Comparison of ENCODE assay signal across 29 cellular contexts in genomic region chr7:102047167-102047566, GRCh38.
"Had no signal": no experiment of that assay in that cellular context is flagged by ENCODE, and none has a peak within 500 bp of the region (broad histone marks: within the 10 kb centered on the region; RNA-seq: fewer than 3 reads in every experiment).

No MANE protein-coding gene starts in this region.

- H3K4me3 ChIP-seq: colonic mucosa, esophagus muscularis mucosa, gastroesophageal sphincter, heart left ventricle, lower lobe of right lung, prostate gland, thoracic aorta, tibial nerve, upper lobe of left lung, uterus had no signal

- H3K27me3 Mint-ChIP-seq: dendritic cell treated with granulocyte-macrophage colony-stimulating factor and Interleukin-4, amounts not matched to agents 40 ng/mL and 50 ng/mL, for 4 days; naive thymus-derived CD8-positive, alpha-beta T cell; stimulated activated naive B cell treated with anti-CD40 and anti-IgM and Interleukin-4, amounts not matched to agents 10 μg/mL and 1 μg/mL and 100 μg/mL, for 72 hours; stimulated activated naive CD8-positive, alpha-beta T cell treated with anti-CD3 and anti-CD28 coated beads, Interleukin-15, Interleukin-2, amounts not matched to agents 100 ng/mL and 50 ng/mL, for 24 hours had no signal

- H3K9me3 ChIP-seq: colonic mucosa, esophagus muscularis mucosa, gastroesophageal sphincter, heart left ventricle, lower lobe of right lung, prostate gland, thoracic aorta, tibial nerve, upper lobe of left lung, uterus had no signal

- H3K27ac Mint-ChIP-seq: immature natural killer cell; naive thymus-derived CD8-positive, alpha-beta T cell; nephron progenitor cell; stimulated activated naive B cell treated with anti-CD40 and anti-IgM and Interleukin-4, amounts not matched to agents 10 μg/mL and 1 μg/mL and 100 μg/mL, for 72 hours; stimulated activated naive CD8-positive, alpha-beta T cell treated with anti-CD3 and anti-CD28 coated beads, Interleukin-15, Interleukin-2, amounts not matched to agents 100 ng/mL and 50 ng/mL, for 24 hours had no signal

- H3K27me3 ChIP-seq: colonic mucosa, esophagus muscularis mucosa, foreskin keratinocyte, gastroesophageal sphincter, heart left ventricle, tibial nerve, upper lobe of left lung, uterus had no signal

- H3K27ac ChIP-seq: colonic mucosa, esophagus muscularis mucosa, foreskin keratinocyte, gastroesophageal sphincter, heart left ventricle, lower lobe of right lung, prostate gland, thoracic aorta, upper lobe of left lung, uterus had no signal

- FAIRE-seq: endothelial cell of umbilical vein, small intestine had no signal

- DNase-seq: colonic mucosa; effector memory CD4-positive, alpha-beta T cell; foreskin keratinocyte; heart left ventricle; hypothalamus; immature natural killer cell; islet precursor cell; kidney glomerular epithelial cell; left colon; left ventricle myocardium superior; lower lobe of right lung; naive thymus-derived CD8-positive, alpha-beta T cell; nephron progenitor cell; nucleus accumbens; right cardiac atrium; small intestine; stimulated activated CD4-positive, alpha-beta T cell treated with anti-CD3 and anti-CD28 coated beads, Interleukin-15, amount 100 ng/mL, for 24 hours; stimulated activated CD4-positive, alpha-beta T cell treated with anti-CD3 and anti-CD28 coated beads, Interleukin-2, amount 100 ng/mL, for 48 hours; stimulated activated naive B cell treated with anti-CD40 and anti-IgM and Interleukin-4, amounts not matched to agents 10 μg/mL and 1 μg/mL and 100 μg/mL, for 72 hours; upper lobe of left lung; uterus had no signal

- H3K4me1 ChIP-seq: colonic mucosa, prostate gland had no signal

- H3K36me3 ChIP-seq: colonic mucosa, esophagus muscularis mucosa, gastroesophageal sphincter, heart left ventricle, lower lobe of right lung, prostate gland, thoracic aorta, tibial nerve, uterus had no signal

- H3K4me3 Mint-ChIP-seq: dendritic cell treated with granulocyte-macrophage colony-stimulating factor and Interleukin-4, amounts not matched to agents 40 ng/mL and 50 ng/mL, for 4 days; immature natural killer cell; naive thymus-derived CD8-positive, alpha-beta T cell; nephron progenitor cell; stimulated activated naive B cell treated with anti-CD40 and anti-IgM and Interleukin-4, amounts not matched to agents 10 μg/mL and 1 μg/mL and 100 μg/mL, for 72 hours; stimulated activated naive CD8-positive, alpha-beta T cell treated with anti-CD3 and anti-CD28 coated beads, Interleukin-15, Interleukin-2, amounts not matched to agents 100 ng/mL and 50 ng/mL, for 24 hours had no signal

- H3K9me3 Mint-ChIP-seq: dendritic cell treated with granulocyte-macrophage colony-stimulating factor and Interleukin-4, amounts not matched to agents 40 ng/mL and 50 ng/mL, for 4 days; immature natural killer cell; naive thymus-derived CD8-positive, alpha-beta T cell had no signal

- ATAC-seq: foreskin keratinocyte; gastroesophageal sphincter; heart left ventricle; left colon; left ventricle myocardium superior; lower lobe of right lung; naive thymus-derived CD8-positive, alpha-beta T cell; right cardiac atrium; stimulated activated naive B cell treated with anti-CD40 and anti-IgM and Interleukin-4, amounts not matched to agents 10 μg/mL and 1 μg/mL and 100 μg/mL, for 72 hours had no signal
